14 cellular contexts compared by ENCODE assay signal in the genomic region with DNA sequence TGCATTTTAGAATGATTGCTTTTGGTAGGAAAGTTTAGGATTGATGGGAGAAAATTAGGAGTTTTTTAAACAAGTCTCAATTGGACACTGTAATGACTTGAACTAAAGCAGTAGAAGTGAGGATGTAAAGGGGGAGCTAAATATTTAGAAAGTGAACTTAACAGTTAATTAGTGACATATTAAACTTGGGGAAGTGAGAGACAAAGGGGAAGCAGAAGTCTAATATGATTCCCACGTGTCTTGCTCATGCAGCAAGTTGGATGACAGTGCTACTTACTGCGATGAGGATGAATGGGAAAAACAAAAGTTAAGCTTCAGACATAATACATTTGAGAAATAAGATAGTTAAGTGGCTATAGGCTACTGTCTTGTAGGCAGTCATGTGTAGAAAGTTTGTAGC.
DNase-seq lines count a peak whose midpoint lies in the region; ATAC-seq, FAIRE-seq and TF ChIP-seq lines count a peak whose summit lies in the region.
"Had no signal": no experiment of that assay in that cellular context is flagged by ENCODE, and none has a peak within 500 bp of the region (broad histone marks: within the 10 kb centered on the region; RNA-seq: fewer than 3 reads in every experiment).

No MANE protein-coding gene starts in this region.

- H3K27me3 Mint-ChIP-seq in T-helper 17 cell = no peaks in the 10 kb centered on the region
- no peaks in the 10 kb centered on the region for H3K27me3 Mint-ChIP-seq in naive B cell
- H3K27me3 Mint-ChIP-seq: CD4-positive, alpha-beta T cell had no signal

- no peaks in the 10 kb centered on the region for H3K4me1 Mint-ChIP-seq in T-helper 17 cell
- peaks cover 9 to 17% (median 11%) of the 10 kb centered on the region in 3 donors for H3K4me1 Mint-ChIP-seq in naive B cell

- ATAC-seq in T-helper 17 cell (no peak), naive B cell (ENCODE audit: low read depth in 2 of 2) (peak; percentile 58 to 64), psoas muscle (no peak)

- H3K36me3 Mint-ChIP-seq in T-helper 17 cell (ENCODE audit: low read depth) = peaks cover 2% of the 10 kb centered on the region
- no peaks in the 10 kb centered on the region for H3K36me3 Mint-ChIP-seq in naive B cell

- no peak overlapping the region for H3K4me3 ChIP-seq in BE2C (ENCODE audit: low read depth, low read length)
- no peak overlapping the region for H3K4me3 ChIP-seq in psoas muscle

- H3K9me3 ChIP-seq in T-helper 17 cell (ENCODE audit: control insufficient read depth, low read length, poor library complexity, severe bottlenecking) (no peaks in the 10 kb centered on the region), BE2C (no peaks in the 10 kb centered on the region), psoas muscle (no peaks in the 10 kb centered on the region)
- H3K9me3 ChIP-seq: SK-N-SH had no signal

- H3K4me1 ChIP-seq in BE2C (no peaks in the 10 kb centered on the region), psoas muscle (no peaks in the 10 kb centered on the region)

- H3K9me3 Mint-ChIP-seq in naive B cell = peaks cover 0 to 8% (median 3%) of the 10 kb centered on the region in 7 donors
- H3K9me3 Mint-ChIP-seq: CD4-positive, alpha-beta T cell; HFFc6 had no signal

- FAIRE-seq in GM12891 (lab: Jason Lieb, UNC) = no peak

- peak overlapping the region; percentile 1 for H3K27ac Mint-ChIP-seq in T-helper 17 cell
- H3K27ac Mint-ChIP-seq in naive B cell = peak overlapping the region in 1 of 6 donors; percentile 47
- H3K27ac Mint-ChIP-seq: CD4-positive, alpha-beta T cell; HFFc6 had no signal

- DNase-seq in GM12891 (ENCODE audit: insufficient read length, low spot score) (no peak), MV-4-11 (lab: John Stamatoyannopoulos, UW) (peak; percentile 49), T-helper 17 cell (no peak), naive B cell (no peak), BE2C (no peak), NCI-H1436 (lab: John Stamatoyannopoulos, UW) (no peak), psoas muscle (no peak)
- no peak for DNase-seq in stimulated activated naive CD4-positive, alpha-beta T cell (lab: John Stamatoyannopoulos, UW)
- DNase-seq: CD4-positive, alpha-beta T cell; HFFc6; NCI-H510A treated with DMSO at 0.1 percent for 48 hours; SHP77; SK-N-SH; T-helper 1 cell had no signal

- 68 to 72% (median 71%) methylated on average over 2 of the region's 2 CpGs for WGBS in psoas muscle, 3 donors

- no peak for TF ChIP-seq POLR2A in GM12891 (IDR thresholded peaks at IDR 0.05; ENCODE audit: low read depth, low read length)

- H3K36me3 ChIP-seq in BE2C (no peaks in the 10 kb centered on the region), psoas muscle (ENCODE audit: insufficient read depth in 1 of 2, low read depth in 1 of 2) (no peaks in the 10 kb centered on the region)

- H3K4me3 Mint-ChIP-seq in T-helper 17 cell = no peak overlapping the region
- no peak overlapping the region for H3K4me3 Mint-ChIP-seq in naive B cell
- H3K4me3 Mint-ChIP-seq: CD4-positive, alpha-beta T cell; HFFc6 had no signal

- no peak overlapping the region for H3K27ac ChIP-seq in psoas muscle

- H3K27me3 ChIP-seq in BE2C (no peaks in the 10 kb centered on the region), psoas muscle (ENCODE audit: insufficient read depth in 3 of 3, low read length in 2 of 3) (no peaks in the 10 kb centered on the region)

- intact Hi-C loops in psoas muscle (cut with DNase I) = no loop called here

- TF ChIP-seq CTCF in BE2C (IDR thresholded peaks at IDR 0.05; ENCODE audit: low read depth, low read length) (no peak), psoas muscle (IDR thresholded peaks at IDR 0.05) (no peak)

TF ChIP-seq in GM12891, 5 proteins besides CTCF, POLR2A, EP300 and RAD21:
- TF ChIP-seq POU2F2 (IDR thresholded peaks at IDR 0.05; ENCODE audit: low read depth, low read length) (no peak), SPI1 (IDR thresholded peaks at IDR 0.05; ENCODE audit: low read depth, low read length) (0 out of 2 replicates have a peak, but pooled peaks have one; percentile 2)

Comparison
In these comparisons a context has a peak if more than half of its experiments do, and no peak if none do; other contexts are left out.
1. ATAC-seq: peak in naive B cell (2 of 2); none in T-helper 17 cell (single experiment) and psoas muscle (0 of 4).